In genomic region chr6:76876922-76877553, GRCh38 we compare ENCODE assay signal across 8 cellular contexts.
DNase-seq lines count a peak whose midpoint lies in the region; ATAC-seq and TF ChIP-seq lines count a peak whose summit lies in the region.

No MANE protein-coding gene starts in this region.

- peak; percentile 90 for TF ChIP-seq CTCF in C4-2B (conservative IDR thresholded peaks at IDR 0.05)
- peak in 5 of 6 experiments; percentile 38 to 60 (median 49) for TF ChIP-seq CTCF in adrenal gland (IDR thresholded peaks at IDR 0.05)

- no peaks in the 10 kb centered on the region for H3K4me1 ChIP-seq in adrenal gland (replicated peaks in 1 of 2)

- 64 to 81% (median 73%) methylated on average over 6 to 8 of the region's 10 CpGs for WGBS in adrenal gland, 4 donors

- H3K27ac ChIP-seq in C4-2B (peak overlapping the region; percentile 70), adrenal gland (no peak overlapping the region)

- H3K36me3 ChIP-seq in adrenal gland (replicated peaks in 1 of 2): no peaks in the 10 kb centered on the region

- no peak overlapping the region for H3K4me3 ChIP-seq in adrenal gland

- no peaks in the 10 kb centered on the region for H3K9me3 ChIP-seq in adrenal gland (replicated peaks in 1 of 3)

- intact Hi-C loops in adrenal gland (cut with DNase I): loop anchor here in 1 of 2 donors (10.0 kb wide), 1 partner anchor 182 kb away; no protein-coding TSS in a partner anchor

- H3K27me3 ChIP-seq in adrenal gland: no peaks in the 10 kb centered on the region

- ATAC-seq in GM18511 (IDR thresholded peaks at IDR 0.05; ENCODE audit: unreplicated experiment): no peak

- TF ChIP-seq POLR2A in adrenal gland (IDR thresholded peaks at IDR 0.05): no peak

- DNase-seq in LHCN-M2 (ENCODE audit: low read depth) (peak; percentile 23), adrenal gland (peak; percentile 36 to 75 (median 54)), islet precursor cell (peak; percentile 88)
- no peak for DNase-seq in activated CD4-positive, CD25-positive, alpha-beta regulatory T cell (lab: John Stamatoyannopoulos, UW)
- DNase-seq in stimulated activated CD4-positive, alpha-beta T cell treated with anti-CD3 and anti-CD28 coated beads, Interleukin-4, amount 100 ng/mL, for 1 hour: no peak
- DNase-seq in activated CD8-positive, alpha-beta memory T cell treated with anti-CD3 and anti-CD28 coated beads for 24 hours: no peak

Comparison
In these comparisons a context has a peak if more than half of its experiments do, and no peak if none do; other contexts are left out.
1. DNase-seq: peak in LHCN-M2 (single experiment), adrenal gland (7 of 7) and islet precursor cell (single experiment); none in activated CD4-positive, CD25-positive, alpha-beta regulatory T cell (0 of 4), stimulated activated CD4-positive, alpha-beta T cell treated with anti-CD3 and anti-CD28 coated beads, Interleukin-4, amount 100 ng/mL, for 1 hour (single experiment) and activated CD8-positive, alpha-beta memory T cell treated with anti-CD3 and anti-CD28 coated beads for 24 hours (single experiment).